ENCODE assay signal across 21 cellular contexts in genomic region chr7:132697032-132697431, GRCh38.
"Had no signal": no experiment of that assay in that cellular context is flagged by ENCODE, and none has a peak within 500 bp of the region (broad histone marks: within the 10 kb centered on the region; RNA-seq: fewer than 3 reads in every experiment).

No MANE protein-coding gene starts in this region.

- H3K27me3 Mint-ChIP-seq: naive thymus-derived CD8-positive, alpha-beta T cell; stimulated activated naive B cell treated with anti-CD40 and anti-IgM and Interleukin-4, amounts not matched to agents 10 μg/mL and 1 μg/mL and 100 μg/mL, for 72 hours; stimulated activated naive CD8-positive, alpha-beta T cell treated with anti-CD3 and anti-CD28 coated beads, Interleukin-15, amount 100 ng/mL, for 72 hours had no signal

- H3K4me3 Mint-ChIP-seq: naive thymus-derived CD8-positive, alpha-beta T cell; stimulated activated naive B cell treated with anti-CD40 and anti-IgM and Interleukin-4, amounts not matched to agents 10 μg/mL and 1 μg/mL and 100 μg/mL, for 72 hours; stimulated activated naive CD8-positive, alpha-beta T cell treated with anti-CD3 and anti-CD28 coated beads, Interleukin-15, amount 100 ng/mL, for 72 hours had no signal

- DNase-seq: effector memory CD4-positive, alpha-beta T cell; esophagus squamous epithelium; foreskin keratinocyte; hippocampal formation; left colon; mammary epithelial cell; mucosa of descending colon; naive thymus-derived CD8-positive, alpha-beta T cell; nucleus accumbens; ovary; sigmoid colon; stimulated activated CD4-positive, alpha-beta T cell treated with anti-CD3 and anti-CD28 coated beads, Interleukin-2, amount 100 ng/mL, for 24 hours; stimulated activated CD4-positive, alpha-beta T cell treated with anti-CD3 and anti-CD28 coated beads, Interleukin-4, amount 100 ng/mL, for 4 hours; stimulated activated naive B cell treated with anti-CD40 and anti-IgM and Interleukin-4, amounts not matched to agents 10 μg/mL and 1 μg/mL and 100 μg/mL, for 72 hours; stimulated activated naive CD8-positive, alpha-beta T cell treated with anti-CD3 and anti-CD28 coated beads, Interleukin-15, amount 100 ng/mL, for 72 hours; trophoblast cell had no signal

- H3K27ac ChIP-seq: coronary artery, epithelial cell of prostate, esophagus squamous epithelium, foreskin keratinocyte, ovary, right atrium auricular region, sigmoid colon, skin epidermis, thoracic aorta had no signal

- H3K4me1 ChIP-seq: esophagus squamous epithelium, foreskin keratinocyte, right atrium auricular region, sigmoid colon had no signal

- H3K9me3 ChIP-seq: esophagus squamous epithelium, mucosa of descending colon, ovary, right atrium auricular region, sigmoid colon, thoracic aorta had no signal

- H3K36me3 Mint-ChIP-seq: stimulated activated naive B cell treated with anti-CD40 and anti-IgM and Interleukin-4, amounts not matched to agents 10 μg/mL and 1 μg/mL and 100 μg/mL, for 72 hours had no signal

- H3K27ac Mint-ChIP-seq: stimulated activated naive B cell treated with anti-CD40 and anti-IgM and Interleukin-4, amounts not matched to agents 10 μg/mL and 1 μg/mL and 100 μg/mL, for 72 hours; stimulated activated naive CD8-positive, alpha-beta T cell treated with anti-CD3 and anti-CD28 coated beads, Interleukin-15, amount 100 ng/mL, for 72 hours had no signal

- H3K27me3 ChIP-seq: foreskin keratinocyte, ovary, right atrium auricular region, sigmoid colon had no signal

- ATAC-seq: foreskin keratinocyte; left colon; mucosa of descending colon; naive thymus-derived CD8-positive, alpha-beta T cell; stimulated activated naive B cell treated with anti-CD40 and anti-IgM and Interleukin-4, amounts not matched to agents 10 μg/mL and 1 μg/mL and 100 μg/mL, for 72 hours; stimulated activated naive CD8-positive, alpha-beta T cell treated with anti-CD3 and anti-CD28 coated beads, Interleukin-15, amount 100 ng/mL, for 72 hours had no signal

- H3K36me3 ChIP-seq: esophagus squamous epithelium, ovary, right atrium auricular region, sigmoid colon, thoracic aorta had no signal

- H3K4me3 ChIP-seq: coronary artery, esophagus squamous epithelium, mucosa of descending colon, ovary, right atrium auricular region, sigmoid colon, skin epidermis, thoracic aorta had no signal
